In the genomic region with DNA sequence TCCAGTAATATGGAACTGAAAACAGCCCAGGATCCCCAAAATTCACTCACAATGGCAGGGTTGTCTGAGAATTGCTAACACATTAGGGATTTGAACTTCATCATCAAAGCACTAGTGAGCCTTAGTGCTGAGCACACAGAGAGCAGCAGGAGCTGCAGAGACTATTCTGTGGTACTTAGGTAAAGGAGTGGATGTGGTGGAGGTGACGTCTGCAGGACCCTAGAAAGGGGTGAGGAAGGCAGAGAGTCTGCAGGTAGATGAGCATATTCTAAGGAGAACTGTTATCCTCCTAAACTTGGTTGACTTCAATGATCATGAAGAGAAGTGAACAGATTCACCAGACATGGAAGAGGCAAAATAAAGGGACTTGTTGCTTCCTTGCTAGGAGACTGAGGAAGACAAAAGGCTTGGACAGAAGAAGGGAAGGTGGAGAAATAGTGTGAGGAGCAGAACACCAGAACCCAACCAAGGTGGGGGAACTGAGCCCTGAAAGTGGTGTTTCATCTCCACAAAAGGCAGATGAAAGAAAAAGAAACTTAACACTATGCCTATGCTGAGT, we compare ENCODE assay signal across 12 cellular contexts.
DNase-seq lines count a peak whose midpoint lies in the region; ATAC-seq, FAIRE-seq and TF ChIP-seq lines count a peak whose summit lies in the region.
"Had no signal": no experiment of that assay in that cellular context is flagged by ENCODE, and none has a peak within 500 bp of the region (broad histone marks: within the 10 kb centered on the region; RNA-seq: fewer than 3 reads in every experiment).

No MANE protein-coding gene starts in this region.

- H3K79me2 ChIP-seq in PC-3 (ENCODE audit: low read length) = no peaks in the 10 kb centered on the region

- TF ChIP-seq CTCF in bronchial epithelial cell (IDR thresholded peaks at IDR 0.05; ENCODE audit: insufficient read depth, low read length, severe bottlenecking) (no peak), PC-3 (conservative IDR thresholded peaks at IDR 0.05; ENCODE audit: low read depth, low read length) (no peak)

- POLR2A ChIA-PET in activated naive CD8-positive, alpha-beta T cell treated with anti-CD3 and anti-CD28 coated beads, Interleukin-2, amount 10 ng/mL, durations not matched to agents 7 days and 5 days (lab: Charles Lee) = no interaction called here
- POLR2A ChIA-PET in PC-3 (lab: Charles Lee; ENCODE audit: unreplicated experiment) = no interaction called here

- H3K4me1 ChIP-seq in PC-3 (ENCODE audit: insufficient read depth, low read length) = no peaks in the 10 kb centered on the region
- H3K4me1 ChIP-seq: HAP-1 had no signal

- CTCF ChIA-PET in PC-3 (lab: Charles Lee) = no interaction called here

- H3K9me2 ChIP-seq in PC-3 (replicated peaks; ENCODE audit: low read length) = no peaks in the 10 kb centered on the region

- no peaks in the 10 kb centered on the region for H3K36me3 ChIP-seq in bronchial epithelial cell (ENCODE audit: control insufficient read depth, insufficient read depth, low read length)
- no peaks in the 10 kb centered on the region for H3K36me3 ChIP-seq in PC-3 (ENCODE audit: low read depth, low read length)
- H3K36me3 ChIP-seq: HAP-1 had no signal

- H3K4me2 ChIP-seq in PC-3 (ENCODE audit: low read length) = no peak overlapping the region

- no peak overlapping the region for H3K4me3 Mint-ChIP-seq in activated naive CD8-positive, alpha-beta T cell treated with anti-CD3 and anti-CD28 coated beads, Interleukin-2, amount 10 ng/mL, durations not matched to agents 7 days and 5 days
- no peak overlapping the region for H3K4me3 Mint-ChIP-seq in activated naive CD8-positive, alpha-beta T cell treated with anti-CD3 and anti-CD28 coated beads, Interleukin-2, amount 50 U/mL, for 24 hours
- H3K4me3 Mint-ChIP-seq: HFFc6 had no signal

- no peak overlapping the region for H3K27ac ChIP-seq in PC-3 (ENCODE audit: low read length)

- H3K9ac ChIP-seq in PC-3 (ENCODE audit: low read length) = no peak overlapping the region

- peak; percentile 19 for ATAC-seq in activated naive CD8-positive, alpha-beta T cell treated with anti-CD3 and anti-CD28 coated beads, Interleukin-2, amount 10 ng/mL, durations not matched to agents 7 days and 5 days (ENCODE audit: low read depth)
- ATAC-seq in activated naive CD8-positive, alpha-beta T cell treated with anti-CD3 and anti-CD28 coated beads, Interleukin-2, amount 50 U/mL, for 24 hours = no peak
- no peak for ATAC-seq in PC-3

- H3K4me1 Mint-ChIP-seq in activated naive CD8-positive, alpha-beta T cell treated with anti-CD3 and anti-CD28 coated beads, Interleukin-2, amount 10 ng/mL, durations not matched to agents 7 days and 5 days = peaks cover 14% of the 10 kb centered on the region
- H3K4me1 Mint-ChIP-seq in activated naive CD8-positive, alpha-beta T cell treated with anti-CD3 and anti-CD28 coated beads, Interleukin-2, amount 50 U/mL, for 24 hours = peaks cover 11% of the 10 kb centered on the region

- no peaks in the 10 kb centered on the region for H3K36me3 Mint-ChIP-seq in activated naive CD8-positive, alpha-beta T cell treated with anti-CD3 and anti-CD28 coated beads, Interleukin-2, amount 10 ng/mL, durations not matched to agents 7 days and 5 days
- no peaks in the 10 kb centered on the region for H3K36me3 Mint-ChIP-seq in activated naive CD8-positive, alpha-beta T cell treated with anti-CD3 and anti-CD28 coated beads, Interleukin-2, amount 50 U/mL, for 24 hours (ENCODE audit: low read depth)

- H3K9me3 Mint-ChIP-seq in activated naive CD8-positive, alpha-beta T cell treated with anti-CD3 and anti-CD28 coated beads, Interleukin-2, amount 10 ng/mL, durations not matched to agents 7 days and 5 days = peaks cover 1% of the 10 kb centered on the region
- no peaks in the 10 kb centered on the region for H3K9me3 Mint-ChIP-seq in activated naive CD8-positive, alpha-beta T cell treated with anti-CD3 and anti-CD28 coated beads, Interleukin-2, amount 50 U/mL, for 24 hours

- DNase-seq in activated naive CD8-positive, alpha-beta T cell treated with anti-CD3 and anti-CD28 coated beads, Interleukin-2, amount 10 ng/mL, durations not matched to agents 7 days and 5 days = no peak
- DNase-seq in activated naive CD8-positive, alpha-beta T cell treated with anti-CD3 and anti-CD28 coated beads, Interleukin-2, amount 50 U/mL, for 24 hours = no peak
- DNase-seq in GM18507 (ENCODE audit: extremely low spot score, insufficient read length, low read depth) (no peak), bronchial epithelial cell (ENCODE audit: low read depth) (no peak), medulla oblongata (ENCODE audit: extremely low spot score) (no peak), DMS53 (lab: John Stamatoyannopoulos, UW) (no peak), PC-3 (no peak)
- DNase-seq: ACHN, C1 segment of cervical spinal cord, HFFc6 had no signal

- no peak overlapping the region for H2AFZ ChIP-seq in PC-3 (ENCODE audit: low read length)

- no peaks in the 10 kb centered on the region for H4K20me1 ChIP-seq in PC-3 (ENCODE audit: low read length)

- FAIRE-seq in GM18507 (lab: Jason Lieb, UNC) = peak; percentile 60
- FAIRE-seq in bronchial epithelial cell (lab: Jason Lieb, UNC) = peak; percentile 76
- FAIRE-seq: H1 had no signal

- no peaks in the 10 kb centered on the region for H3F3A ChIP-seq in PC-3 (ENCODE audit: low read length, unreplicated experiment)

- H3K27me3 ChIP-seq in bronchial epithelial cell (ENCODE audit: control insufficient read depth, insufficient read depth, low read length) = no peaks in the 10 kb centered on the region
- H3K27me3 ChIP-seq in PC-3 (ENCODE audit: low read length) = no peaks in the 10 kb centered on the region

- 0 out of 2 replicates have a peak, but pooled peaks cover 5% of the 10 kb centered on the region for H3K9me3 ChIP-seq in PC-3 (ENCODE audit: low read length)
- H3K9me3 ChIP-seq: HAP-1 had no signal

- H3K27ac Mint-ChIP-seq in activated naive CD8-positive, alpha-beta T cell treated with anti-CD3 and anti-CD28 coated beads, Interleukin-2, amount 10 ng/mL, durations not matched to agents 7 days and 5 days = no peak overlapping the region
- no peak overlapping the region for H3K27ac Mint-ChIP-seq in activated naive CD8-positive, alpha-beta T cell treated with anti-CD3 and anti-CD28 coated beads, Interleukin-2, amount 50 U/mL, for 24 hours
- H3K27ac Mint-ChIP-seq: HFFc6 had no signal

- peaks cover 30% of the 10 kb centered on the region for H3K27me3 Mint-ChIP-seq in activated naive CD8-positive, alpha-beta T cell treated with anti-CD3 and anti-CD28 coated beads, Interleukin-2, amount 10 ng/mL, durations not matched to agents 7 days and 5 days
- H3K27me3 Mint-ChIP-seq in activated naive CD8-positive, alpha-beta T cell treated with anti-CD3 and anti-CD28 coated beads, Interleukin-2, amount 50 U/mL, for 24 hours = peaks cover 7% of the 10 kb centered on the region

- BruUV-seq in PC-3 (replicated peaks; lab: Mats Ljungman, UMichigan) = no TSS peak

- no peak overlapping the region for H3K4me3 ChIP-seq in bronchial epithelial cell (ENCODE audit: low read depth, low read length)
- no peak overlapping the region for H3K4me3 ChIP-seq in PC-3 (ENCODE audit: low read length)
- H3K4me3 ChIP-seq: HAP-1 had no signal

- intact Hi-C loops in PC-3 (cut with micrococcal nuclease) = no loop called here
